7 cellular contexts compared by ENCODE assay signal in the genomic region with DNA sequence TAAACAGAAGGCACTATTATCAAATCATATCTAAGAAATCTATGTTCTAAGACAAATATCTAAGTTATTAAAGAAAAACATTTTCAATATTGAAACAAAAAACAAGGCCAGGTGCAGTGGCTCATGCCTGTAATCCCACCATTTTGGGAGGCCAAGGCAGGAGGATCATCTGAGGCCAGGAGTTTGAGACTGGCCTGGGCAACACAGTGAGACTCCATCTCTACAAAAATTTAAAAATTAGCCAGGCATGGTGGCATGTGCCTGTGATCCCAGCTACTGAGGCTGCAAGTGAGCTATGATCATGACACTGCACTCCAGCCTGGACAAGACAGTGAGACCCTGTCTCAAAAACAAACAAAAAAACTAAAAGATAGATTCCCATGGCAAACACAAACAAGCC. TPM values are rescaled to one million over a fixed set of nuclear protein-coding genes. Genes with fewer than 3 reads are reported as not detected.
DNase-seq lines count a peak whose midpoint lies in the region; ATAC-seq and TF ChIP-seq lines count a peak whose summit lies in the region.
"Not testable (repeated sequence)": the region's sequence is repeated elsewhere in the genome, so short reads cannot be mapped to it uniquely, and the experiment has no call there.

No MANE protein-coding gene starts in this region.

- in situ Hi-C loops in mammary epithelial cell (cut with MboI; ENCODE audit: low sequenced_read_pairs in 2 of 2) = not testable (repeated sequence)

- TF ChIP-seq CTCF in HFFc6 (IDR thresholded peaks at IDR 0.05); WTC11 (IDR thresholded peaks at IDR 0.05); mammary epithelial cell (conservative IDR thresholded peaks at IDR 0.05 in 1 of 2, IDR thresholded peaks at IDR 0.05 in 1 of 2; ENCODE audit: extremely low read depth in 1 of 2, insufficient read depth in 1 of 2, low read depth in 1 of 2, low read length in 2 of 2); heart left ventricle (IDR thresholded peaks at IDR 0.05); mesothelial cell of epicardium (IDR thresholded peaks at IDR 0.05; ENCODE audit: unreplicated experiment): not testable (repeated sequence)

- CTCF ChIA-PET in WTC11 (lab: Charles Lee); mammary epithelial cell (lab: Charles Lee; ENCODE audit: low non-redundant PET): not testable (repeated sequence)

- intact Hi-C loops in mammary epithelial cell (cut with micrococcal nuclease); heart left ventricle (cut with DNase I); sciatic nerve (cut with DNase I): not testable (repeated sequence)

- H3K4me1 ChIP-seq in mammary epithelial cell (ENCODE audit: insufficient read depth, low read length) = peaks cover 20% of the 10 kb centered on the region
- H3K4me1 ChIP-seq in heart left ventricle = peaks cover 0 to 47% (median 23%) of the 10 kb centered on the region in 12 donors
- peaks cover 6 to 29% (median 16%) of the 10 kb centered on the region in 5 donors for H3K4me1 ChIP-seq in subcutaneous abdominal adipose tissue (ENCODE audit: control insufficient read depth in 5 of 5, insufficient read depth in 5 of 5, low read length in 5 of 5)

- not testable (repeated sequence) for TF ChIP-seq POLR2A in heart left ventricle (IDR thresholded peaks at IDR 0.05)

- not testable (repeated sequence) for DNase-seq in HFFc6; WTC11 (ENCODE audit: low spot score); mammary epithelial cell; heart left ventricle; mesothelial cell of epicardium (ENCODE audit: low spot score in 2 of 2, unreplicated experiment in 2 of 2)
- peak; percentile 10 for DNase-seq in sciatic nerve (ENCODE audit: low spot score)

- not testable (repeated sequence) for H3K36me3 ChIP-seq in mammary epithelial cell (ENCODE audit: insufficient read depth, low read length)
- H3K36me3 ChIP-seq in heart left ventricle (peaks cover 0 to 41% (median 14%) of the 10 kb centered on the region in 9 donors), subcutaneous abdominal adipose tissue (ENCODE audit: control insufficient read depth in 5 of 5, insufficient read depth in 5 of 5, low read length in 5 of 5) (peaks cover 0 to 16% (median 5%) of the 10 kb centered on the region in 5 donors)

- POLR2A ChIA-PET in WTC11 (lab: Charles Lee) = not testable (repeated sequence)

- not testable (repeated sequence) for H3K4me3 ChIP-seq in mammary epithelial cell (replicated peaks in 1 of 3; ENCODE audit: insufficient read depth in 1 of 3, low read depth in 2 of 3, low read length in 3 of 3); heart left ventricle; subcutaneous abdominal adipose tissue (ENCODE audit: low read depth in 1 of 5, low read length in 5 of 5)

- not testable (repeated sequence) for H3K4me2 ChIP-seq in mammary epithelial cell (ENCODE audit: insufficient read depth, low read depth, low read length)

- not testable (repeated sequence) for H3K27me3 ChIP-seq in mammary epithelial cell (ENCODE audit: insufficient read depth, low read length); heart left ventricle; subcutaneous abdominal adipose tissue (ENCODE audit: control insufficient read depth in 5 of 5, insufficient read depth in 4 of 5, low read length in 5 of 5)

- dilution Hi-C loops in mammary epithelial cell (cut with HindIII; ENCODE audit: low sequenced_read_pairs) = not testable (repeated sequence)

- H3K27me3 Mint-ChIP-seq in HFFc6 (ENCODE audit: insufficient read depth); WTC11 (ENCODE audit: low read depth); mesothelial cell of epicardium (ENCODE audit: low read depth): not testable (repeated sequence)

- H3K27ac ChIP-seq in mammary epithelial cell (ENCODE audit: insufficient read depth, low read depth, low read length) = peak overlapping the region; percentile 53
- H3K27ac ChIP-seq in heart left ventricle = peak overlapping the region in 7 of 12 donors; percentile 11 to 79 (median 63)
- peak overlapping the region; percentile 24 for H3K27ac ChIP-seq in subcutaneous abdominal adipose tissue (ENCODE audit: low read depth, low read length)

- peaks cover 32% of the 10 kb centered on the region for H3K36me3 Mint-ChIP-seq in HFFc6 (ENCODE audit: low read depth)
- not testable (repeated sequence) for H3K36me3 Mint-ChIP-seq in WTC11
- H3K36me3 Mint-ChIP-seq in mesothelial cell of epicardium = peaks cover 27% of the 10 kb centered on the region

- H3K27ac Mint-ChIP-seq in HFFc6 (peak overlapping the region; percentile 95), WTC11 (peak overlapping the region; percentile 79; the same call in 1 of the 2 replicates), mesothelial cell of epicardium (peak overlapping the region; percentile 22)

- peak overlapping the region; percentile 67; the same call in 1 of the 2 replicates for H3K4me3 Mint-ChIP-seq in HFFc6
- H3K4me3 Mint-ChIP-seq in WTC11, mesothelial cell of epicardium: not testable (repeated sequence)

- H2AFZ ChIP-seq in mammary epithelial cell (ENCODE audit: low read depth, low read length) = not testable (repeated sequence)

- H3K79me2 ChIP-seq in mammary epithelial cell (ENCODE audit: insufficient read depth, low read length) = peaks cover 74% of the 10 kb centered on the region

- BruUV-seq in mammary epithelial cell (replicated peaks; lab: Mats Ljungman, UMichigan) = not testable (repeated sequence)

- not testable (repeated sequence) for ATAC-seq in WTC11, heart left ventricle, sciatic nerve

- not testable (repeated sequence) for H4K20me1 ChIP-seq in mammary epithelial cell (ENCODE audit: insufficient read depth, low read length)

- H3K9me3 Mint-ChIP-seq in HFFc6, WTC11, mesothelial cell of epicardium: not testable (repeated sequence)

- not testable (repeated sequence) for H3K9me3 ChIP-seq in mammary epithelial cell (replicated peaks; ENCODE audit: insufficient read depth, low read length); heart left ventricle; subcutaneous abdominal adipose tissue (ENCODE audit: control insufficient read depth in 5 of 5, low read length in 5 of 5)

- H3K4me1 Mint-ChIP-seq in HFFc6 (ENCODE audit: low read depth) = peaks cover 39% of the 10 kb centered on the region
- peaks cover 11% of the 10 kb centered on the region for H3K4me1 Mint-ChIP-seq in WTC11
- H3K4me1 Mint-ChIP-seq in mesothelial cell of epicardium = peaks cover 12% of the 10 kb centered on the region

- not testable (repeated sequence) for H3K9ac ChIP-seq in mammary epithelial cell (ENCODE audit: insufficient read depth, low read length); subcutaneous abdominal adipose tissue (ENCODE audit: low read length in 5 of 5)

TF ChIP-seq in WTC11, 78 proteins besides CTCF, POLR2A, EP300 and RAD21:
- TF ChIP-seq ZNF121 (CRISPR knock-in tag; IDR thresholded peaks at IDR 0.05) = peak; percentile 92
TF ChIP-seq in WTC11: peak in this region for 1; not testable (repeated sequence) for 77.

RNA-seq across cellular contexts. Expression of gene CLIP1, which starts 54.8 kb away (rescaled TPM):
- 10 to 100 TPM; 62.5 to 71.9 (median 69.1) TPM for total RNA-seq in HFFc6 (2021; fragmentation: NEBNext Ultra II Directional; extraction: Animal tissue kit (Norgen Biotek cat#: 25700))
- total RNA-seq in WTC11 (2021) (21.3 to 24.9 TPM (median 21.5 TPM) in 3 replicates), mammary epithelial cell (10 to 100 TPM; 86.1 to 97.4 TPM), heart left ventricle (100 to 1,000 TPM in 6 of 9 donors, 10 to 100 TPM in 3; 71.1 to 173 (median 107) TPM), mesothelial cell of epicardium (58.9 to 65.2 TPM (median 61.9 TPM) in 3 replicates), sciatic nerve (114 TPM)
- polyA plus RNA-seq in mammary epithelial cell (38.0 TPM), heart left ventricle (10 to 100 TPM; 31.9 to 76.8 TPM)
- polyA minus RNA-seq in mammary epithelial cell = 72.3 TPM

Comparison
In these comparisons a context has a peak if more than half of its experiments do, and no peak if none do; other contexts are left out.
1. H3K27ac Mint-ChIP-seq: peak in every context shown above with its lines; median percentile 95 in HFFc6; 79 in WTC11; 22 in mesothelial cell of epicardium.